In genomic region chr3:141429371-141430035, GRCh38 we compare ENCODE assay signal across 15 cellular contexts. TPM values are rescaled to one million over a fixed set of nuclear protein-coding genes. Genes with fewer than 3 reads are reported as not detected.
DNase-seq lines count a peak whose midpoint lies in the region; ATAC-seq and TF ChIP-seq lines count a peak whose summit lies in the region.
"Had no signal": no experiment of that assay in that cellular context is flagged by ENCODE, and none has a peak within 500 bp of the region (broad histone marks: within the 10 kb centered on the region; RNA-seq: fewer than 3 reads in every experiment).

No MANE protein-coding gene starts in this region.

- H3K36me3 ChIP-seq in endodermal cell (ENCODE audit: control insufficient read depth, insufficient read depth, low read length), result peaks cover 8% of the 10 kb centered on the region
- peaks cover 0 to 8% of the 10 kb centered on the region in 2 donors for H3K36me3 ChIP-seq in vagina

- CTCF ChIA-PET in GM10248 (lab: Yijun Ruan, JAX), result interaction anchor here (1.4 to 5.1 kb wide), 3 partner anchors 12 to 127 kb away, joined by 3 to 50 read pairs (median 12); no protein-coding TSS in a partner anchor

- H3K27me3 ChIP-seq in endodermal cell (ENCODE audit: control insufficient read depth, insufficient read depth, low read length, poor library complexity, severe bottlenecking), result no peaks in the 10 kb centered on the region
- no peaks in the 10 kb centered on the region for H3K27me3 ChIP-seq in vagina
- H3K27me3 ChIP-seq: SJSA1 had no signal

- intact Hi-C loops in vagina (cut with DNase I), result no loop called here

- no peak overlapping the region for H3K9ac ChIP-seq in endodermal cell (ENCODE audit: extremely low read depth, low read length, poor library complexity, severe bottlenecking)

- TF ChIP-seq POLR2A in vagina (IDR thresholded peaks at IDR 0.05), result no peak

- no peak for ATAC-seq in HG03196 (IDR thresholded peaks at IDR 0.05; ENCODE audit: unreplicated experiment)
- ATAC-seq: left colon; naive thymus-derived CD8-positive, alpha-beta T cell; sciatic nerve; stimulated activated naive B cell treated with anti-CD40 and anti-IgM and Interleukin-4, amounts not matched to agents 10 μg/mL and 1 μg/mL and 100 μg/mL, for 72 hours had no signal

- H3K9me3 ChIP-seq in endodermal cell (ENCODE audit: control insufficient read depth, low read length) (no peaks in the 10 kb centered on the region), vagina (no peaks in the 10 kb centered on the region)
- H3K9me3 ChIP-seq: SJSA1 had no signal

- no peak for DNase-seq in activated T-cell treated with anti-CD3 and anti-CD28 coated beads, Interleukin-2, amount 50 U/mL, for 24 hours
- no peak for DNase-seq in activated T-cell treated with anti-CD3 and anti-CD28 coated beads for 4 hours
- peak; percentile 41 for DNase-seq in endodermal cell
- DNase-seq in nephron progenitor cell, result no peak
- DNase-seq in vagina (ENCODE audit: extremely low spot score in 2 of 2), result no peak
- DNase-seq in GM10248 (ENCODE audit: extremely low spot score), result no peak
- DNase-seq in HK-2 (ENCODE audit: unreplicated experiment), result no peak
- DNase-seq: activated naive CD4-positive, alpha-beta T cell treated with anti-CD3 and anti-CD28 coated beads, Interleukin-2, amount 10 ng/mL, durations not matched to agents 7 days and 5 days; MV-4-11; naive thymus-derived CD8-positive, alpha-beta T cell; stimulated activated naive B cell treated with anti-CD40 and anti-IgM and Interleukin-4, amounts not matched to agents 10 μg/mL and 1 μg/mL and 100 μg/mL, for 72 hours had no signal

- H3K27me3 Mint-ChIP-seq in activated T-cell treated with anti-CD3 and anti-CD28 coated beads, Interleukin-2, amount 50 U/mL, for 24 hours, result no peaks in the 10 kb centered on the region
- H3K27me3 Mint-ChIP-seq in endodermal cell (ENCODE audit: insufficient read depth), result no peaks in the 10 kb centered on the region
- H3K27me3 Mint-ChIP-seq in nephron progenitor cell (ENCODE audit: low read depth, poor library complexity), result no peaks in the 10 kb centered on the region
- H3K27me3 Mint-ChIP-seq: activated naive CD4-positive, alpha-beta T cell treated with anti-CD3 and anti-CD28 coated beads, Interleukin-2, amount 10 ng/mL, durations not matched to agents 7 days and 5 days; naive thymus-derived CD8-positive, alpha-beta T cell; stimulated activated naive B cell treated with anti-CD40 and anti-IgM and Interleukin-4, amounts not matched to agents 10 μg/mL and 1 μg/mL and 100 μg/mL, for 72 hours had no signal

- POLR2A ChIA-PET in GM10248 (lab: Yijun Ruan, JAX), result interaction anchor here (0.6 kb wide), 1 partner anchor 29 kb away, joined by 3 read pairs; no protein-coding TSS in a partner anchor

- H3K9me3 Mint-ChIP-seq in activated T-cell treated with anti-CD3 and anti-CD28 coated beads, Interleukin-2, amount 50 U/mL, for 24 hours, result no peaks in the 10 kb centered on the region
- H3K9me3 Mint-ChIP-seq in endodermal cell, result no peaks in the 10 kb centered on the region
- no peaks in the 10 kb centered on the region for H3K9me3 Mint-ChIP-seq in nephron progenitor cell
- H3K9me3 Mint-ChIP-seq: activated naive CD4-positive, alpha-beta T cell treated with anti-CD3 and anti-CD28 coated beads, Interleukin-2, amount 10 ng/mL, durations not matched to agents 7 days and 5 days; naive thymus-derived CD8-positive, alpha-beta T cell; stimulated activated naive B cell treated with anti-CD40 and anti-IgM and Interleukin-4, amounts not matched to agents 10 μg/mL and 1 μg/mL and 100 μg/mL, for 72 hours had no signal

- H3K27ac Mint-ChIP-seq in activated T-cell treated with anti-CD3 and anti-CD28 coated beads, Interleukin-2, amount 50 U/mL, for 24 hours, result peak overlapping the region; percentile 1
- H3K27ac Mint-ChIP-seq in endodermal cell (no peak overlapping the region), nephron progenitor cell (peak overlapping the region; percentile 97)
- H3K27ac Mint-ChIP-seq: activated naive CD4-positive, alpha-beta T cell treated with anti-CD3 and anti-CD28 coated beads, Interleukin-2, amount 10 ng/mL, durations not matched to agents 7 days and 5 days; stimulated activated naive B cell treated with anti-CD40 and anti-IgM and Interleukin-4, amounts not matched to agents 10 μg/mL and 1 μg/mL and 100 μg/mL, for 72 hours had no signal

- TF ChIP-seq CTCF in endodermal cell (conservative IDR thresholded peaks at IDR 0.05) (no peak), nephron progenitor cell (IDR thresholded peaks at IDR 0.05) (no peak), vagina (IDR thresholded peaks at IDR 0.05) (no peak), GM10248 (IDR thresholded peaks at IDR 0.05; ENCODE audit: control extremely low read depth, extremely low read depth, low read depth, missing control alignments) (no peak)

- peaks cover 27% of the 10 kb centered on the region for H3K36me3 Mint-ChIP-seq in activated T-cell treated with anti-CD3 and anti-CD28 coated beads, Interleukin-2, amount 50 U/mL, for 24 hours (ENCODE audit: low read depth)
- peaks cover 7% of the 10 kb centered on the region for H3K36me3 Mint-ChIP-seq in endodermal cell (ENCODE audit: low read depth)
- peaks cover 5% of the 10 kb centered on the region for H3K36me3 Mint-ChIP-seq in nephron progenitor cell (ENCODE audit: low read depth)

- peaks cover 39% of the 10 kb centered on the region for H3K4me1 Mint-ChIP-seq in activated T-cell treated with anti-CD3 and anti-CD28 coated beads, Interleukin-2, amount 50 U/mL, for 24 hours (ENCODE audit: low read depth)
- peaks cover 28% of the 10 kb centered on the region for H3K4me1 Mint-ChIP-seq in endodermal cell
- peaks cover 55% of the 10 kb centered on the region for H3K4me1 Mint-ChIP-seq in nephron progenitor cell
- H3K4me1 Mint-ChIP-seq: activated naive CD4-positive, alpha-beta T cell treated with anti-CD3 and anti-CD28 coated beads, Interleukin-2, amount 10 ng/mL, durations not matched to agents 7 days and 5 days had no signal

- no peak overlapping the region for H3K4me3 Mint-ChIP-seq in activated T-cell treated with anti-CD3 and anti-CD28 coated beads, Interleukin-2, amount 50 U/mL, for 24 hours
- H3K4me3 Mint-ChIP-seq in endodermal cell, result no peak overlapping the region
- no peak overlapping the region for H3K4me3 Mint-ChIP-seq in nephron progenitor cell
- H3K4me3 Mint-ChIP-seq: activated naive CD4-positive, alpha-beta T cell treated with anti-CD3 and anti-CD28 coated beads, Interleukin-2, amount 10 ng/mL, durations not matched to agents 7 days and 5 days; naive thymus-derived CD8-positive, alpha-beta T cell; stimulated activated naive B cell treated with anti-CD40 and anti-IgM and Interleukin-4, amounts not matched to agents 10 μg/mL and 1 μg/mL and 100 μg/mL, for 72 hours had no signal

- H3K27ac ChIP-seq in endodermal cell (ENCODE audit: low read depth, low read length) (no peak overlapping the region), vagina (peak overlapping the region; percentile 71)
- H3K27ac ChIP-seq: SJSA1 had no signal

- no peak overlapping the region for H3K4me3 ChIP-seq in endodermal cell (ENCODE audit: low read length)
- H3K4me3 ChIP-seq in vagina, result no peak overlapping the region
- H3K4me3 ChIP-seq: SJSA1 had no signal

- H3K4me1 ChIP-seq in endodermal cell (ENCODE audit: control insufficient read depth, insufficient read depth, low read length) (no peaks in the 10 kb centered on the region), vagina (peaks cover 55% of the 10 kb centered on the region)

- 90 to 92% methylated on average over 6 to 18 of the region's 18 CpGs for WGBS in endodermal cell (ENCODE audit: insufficient coverage in 1 of 2, insufficient read length in 1 of 2), 2 experiments

RNA-seq across cellular contexts. Expression of gene RASA2, which starts 57.3 kb away (rescaled TPM):
- 10 to 100 TPM; 20.5 to 25.0 TPM for total RNA-seq in endodermal cell
- 15.8 TPM for polyA plus RNA-seq in endodermal cell (2013, experiment 1 of 2)
- polyA plus RNA-seq in endodermal cell (2013, experiment 2 of 2), result 14.9 TPM
- total RNA-seq in vagina, result 18.4 TPM
